1 cellular context compared by ENCODE assay signal in the genomic region with DNA sequence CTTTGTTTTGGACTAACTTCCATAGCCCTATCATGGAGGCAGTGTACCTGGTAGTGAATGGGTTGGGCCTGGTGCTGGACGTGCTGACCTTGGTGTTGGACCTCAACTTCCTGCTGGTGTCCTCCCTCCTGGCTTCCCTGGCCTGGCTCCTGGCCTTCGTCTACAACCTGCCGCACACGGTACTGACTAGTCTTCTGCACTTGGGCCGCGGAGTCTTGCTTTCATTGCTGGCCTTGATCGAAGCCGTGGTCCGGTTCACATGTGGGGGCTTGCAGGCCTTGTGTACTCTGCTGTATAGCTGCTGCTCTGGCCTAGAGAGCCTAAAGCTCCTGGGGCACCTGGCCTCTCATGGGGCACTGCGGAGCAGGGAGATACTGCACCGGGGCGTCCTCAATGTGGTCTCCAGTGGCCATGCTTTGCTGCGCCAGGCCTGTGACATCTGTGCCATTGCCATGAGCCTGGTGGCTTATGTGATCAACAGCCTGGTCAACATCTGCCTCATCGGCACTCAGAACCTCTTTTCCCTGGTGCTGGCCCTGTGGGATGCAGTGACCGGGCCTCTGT.
TF ChIP-seq lines count a peak whose summit lies in the region.

No MANE protein-coding gene starts in this region.

TF ChIP-seq in H1, 55 proteins besides CTCF, POLR2A, EP300 and RAD21:
- TF ChIP-seq RFX5 (IDR thresholded peaks at IDR 0.05; ENCODE audit: borderline replicate concordance, low read depth, low read length) (no peak), MAFK (IDR thresholded peaks at IDR 0.05; ENCODE audit: low read depth, low read length) (no peak), BCL11A (IDR thresholded peaks at IDR 0.05; ENCODE audit: low read depth in 2 of 2, low read length in 2 of 2) (no peak), CREB1 (IDR thresholded peaks at IDR 0.05) (no peak)
